ENCODE assay signal across 36 cellular contexts in genomic region chr5:44401611-44402010, GRCh38. TPM values are rescaled to one million over a fixed set of nuclear protein-coding genes. Genes with fewer than 3 reads are reported as not detected.
"Had no signal": no experiment of that assay in that cellular context is flagged by ENCODE, and none has a peak within 500 bp of the region (broad histone marks: within the 10 kb centered on the region; RNA-seq: fewer than 3 reads in every experiment).

No MANE protein-coding gene starts in this region.

- H3K4me1 ChIP-seq: adrenal gland, ascending aorta, breast epithelium had no signal

- H3K36me3 ChIP-seq: adrenal gland, ascending aorta, brain microvascular endothelial cell, breast epithelium, cardiac muscle cell had no signal

- H3K27me3 ChIP-seq: adrenal gland, ascending aorta, body of pancreas, brain microvascular endothelial cell, breast epithelium, cardiac muscle cell had no signal

- DNase-seq: activated effector memory CD4-positive, alpha-beta T cell treated with anti-CD3 and anti-CD28 coated beads, Interleukin-2, amount 50 U/mL, for 16 hours; activated effector memory CD4-positive, alpha-beta T cell treated with Interleukin-2 at 50 U/mL for 16 hours; activated gamma-delta T cell; activated gamma-delta T cell treated with Interleukin-2 at 50 U/mL for 16 hours; activated naive CD4-positive, alpha-beta T cell; activated naive CD4-positive, alpha-beta T cell treated with anti-CD3 and anti-CD28 coated beads for 36 hours; activated naive CD4-positive, alpha-beta T cell treated with anti-CD3 and anti-CD28 coated beads, Interleukin-2, amount 10 ng/mL, durations not matched to agents 7 days and 5 days; activated naive CD4-positive, alpha-beta T cell treated with anti-CD3 and anti-CD28 coated beads, Interleukin-2, amount 50 U/mL, for 16 hours; activated naive CD4-positive, alpha-beta T cell treated with Interleukin-2 at 50 U/mL for 16 hours; activated naive CD8-positive, alpha-beta T cell treated with anti-CD3 and anti-CD28 coated beads for 36 hours; activated naive CD8-positive, alpha-beta T cell treated with anti-CD3 and anti-CD28 coated beads, Interleukin-2, amount 10 ng/mL, durations not matched to agents 7 days and 5 days; activated naive CD8-positive, alpha-beta T cell treated with anti-CD3 and anti-CD28 coated beads, Interleukin-2, amount 50 U/mL, for 24 hours; activated T-cell treated with anti-CD3 and anti-CD28 coated beads, Interleukin-2, amount 50 U/mL, for 24 hours; activated T-cell treated with anti-CD3 and anti-CD28 coated beads, Interleukin-2, amount 50 U/mL, for 4 hours; activated T-cell treated with anti-CD3 and anti-CD28 coated beads, Interleukin-2, amount 50 U/mL, for 48 hours; activated T-cell treated with anti-CD3 and anti-CD28 coated beads, Interleukin-2, amount 50 U/mL, for 72 hours; adrenal gland; amniotic stem cell; amygdala; anterior cingulate cortex; aorta; body of pancreas; brain microvascular endothelial cell; caudate nucleus; central memory CD4-positive, alpha-beta T cell; cerebellar nuclear complex had no signal

- H3K4me3 ChIP-seq: adrenal gland, ascending aorta, body of pancreas, breast epithelium, cardiac muscle cell had no signal

- ATAC-seq: activated T-cell treated with anti-CD3 and anti-CD28 coated beads, Interleukin-2, amount 50 U/mL, for 4 hours; activated T-cell treated with anti-CD3 and anti-CD28 coated beads, Interleukin-2, amount 50 U/mL, for 72 hours; body of pancreas had no signal

- H3K27ac ChIP-seq: adrenal gland, ascending aorta, body of pancreas, brain microvascular endothelial cell, breast epithelium, cardiac muscle cell had no signal

- FAIRE-seq: astrocyte, bronchial epithelial cell had no signal

- H3K9me3 ChIP-seq: adrenal gland, ascending aorta, body of pancreas, breast epithelium had no signal

RNA-seq across cellular contexts. Expression of gene FGF10, which starts 12.4 kb away (rescaled TPM):
- total RNA-seq: activated naive CD4-positive, alpha-beta T cell treated with anti-CD3 and anti-CD28 coated beads for 36 hours; activated naive CD4-positive, alpha-beta T cell treated with anti-CD3 and anti-CD28 coated beads, Interleukin-2, amount 50 U/mL, for 72 hours; activated naive CD8-positive, alpha-beta T cell treated with anti-CD3 and anti-CD28 coated beads for 36 hours; activated naive CD8-positive, alpha-beta T cell treated with anti-CD3 and anti-CD28 coated beads, Interleukin-2, amount 10 ng/mL, durations not matched to agents 7 days and 5 days; activated T-cell treated with anti-CD3 and anti-CD28 coated beads, Interleukin-2, amount 50 U/mL, for 4 hours; activated T-cell treated with anti-CD3 and anti-CD28 coated beads, Interleukin-2, amount 50 U/mL, for 72 hours; activated T-helper 1 cell treated with anti-CD3 and anti-CD28 coated beads, Interleukin-12 subunit alpha, Interleukin-12 subunit beta, Interleukin-2, Interleukin-4 antibody, amounts not matched to agents 30 ng/mL and 10 ng/mL and 1 ng/mL, durations not matched to agents 14 hours and 24 hours and 36 hours; activated T-helper 17 cell treated with anti-CD3 and anti-CD28 coated beads, Interleukin-2, amount 50 U/mL, for 72 hours; activated T-helper 2 cell treated with anti-CD3 and anti-CD28 coated beads, Interferon-gamma antibody, Interleukin-2, Interleukin-4, amounts not matched to agents 10 μg/mL and 5 μg/mL and 100 μg/mL, durations not matched to agents 14 hours and 24 hours and 36 hours; astrocyte; bronchial epithelial cell; chondrocyte had no signal
